In genomic region chr2:224984641-224985040, GRCh38 we compare ENCODE assay signal across 10 cellular contexts. TPM values are rescaled to one million over a fixed set of nuclear protein-coding genes. Genes with fewer than 3 reads are reported as not detected.
DNase-seq lines count a peak whose midpoint lies in the region; ATAC-seq lines count a peak whose summit lies in the region.
"Had no signal": no experiment of that assay in that cellular context is flagged by ENCODE, and none has a peak within 500 bp of the region (broad histone marks: within the 10 kb centered on the region; RNA-seq: fewer than 3 reads in every experiment).

No MANE protein-coding gene starts in this region.

- H3K4me3 ChIP-seq in SJCRH30: no peak overlapping the region

- H3K27ac Mint-ChIP-seq in activated CD8-positive, alpha-beta memory T cell treated with anti-CD3 and anti-CD28 coated beads, Interleukin-2, amount 10 ng/mL, durations not matched to agents 7 days and 5 days: peak overlapping the region; percentile 90

- no peaks in the 10 kb centered on the region for H3K36me3 ChIP-seq in SJCRH30

- peak; percentile 50 for DNase-seq in activated CD8-positive, alpha-beta memory T cell treated with anti-CD3 and anti-CD28 coated beads, Interleukin-2, amount 10 ng/mL, durations not matched to agents 7 days and 5 days
- no peak for DNase-seq in activated CD8-positive, alpha-beta memory T cell treated with anti-CD3 and anti-CD28 coated beads, Interleukin-2, amount 50 U/mL, for 48 hours
- peak; percentile 16 for DNase-seq in SK-N-DZ (ENCODE audit: low spot score)
- DNase-seq in foreskin melanocyte: peak; percentile 35
- no peak for DNase-seq in substantia nigra (lab: John Stamatoyannopoulos, UW)
- no peak for DNase-seq in KBM-7
- DNase-seq in SJCRH30: no peak
- no peak for DNase-seq in NCI-H1694 (lab: John Stamatoyannopoulos, UW)
- DNase-seq: erythroblast, NCI-H524 treated with DMSO at 0.1 percent for 48 hours had no signal

- H3K27me3 Mint-ChIP-seq in activated CD8-positive, alpha-beta memory T cell treated with anti-CD3 and anti-CD28 coated beads, Interleukin-2, amount 10 ng/mL, durations not matched to agents 7 days and 5 days: no peaks in the 10 kb centered on the region

- H3K27ac ChIP-seq in substantia nigra (ENCODE audit: low read depth, low read length, poor library complexity, severe bottlenecking) (peak overlapping the region; percentile 79), SJCRH30 (no peak overlapping the region)

- peak overlapping the region; percentile 62 for H3K4me3 Mint-ChIP-seq in activated CD8-positive, alpha-beta memory T cell treated with anti-CD3 and anti-CD28 coated beads, Interleukin-2, amount 10 ng/mL, durations not matched to agents 7 days and 5 days

- no peaks in the 10 kb centered on the region for H3K27me3 ChIP-seq in SJCRH30

- in situ Hi-C loops in KBM-7 (cut with MboI; ENCODE audit: low pct_unique_long_range_greater_than_20kb, low sequenced_read_pairs): no loop called here

- H3K36me3 Mint-ChIP-seq in activated CD8-positive, alpha-beta memory T cell treated with anti-CD3 and anti-CD28 coated beads, Interleukin-2, amount 10 ng/mL, durations not matched to agents 7 days and 5 days: peaks cover 44% of the 10 kb centered on the region

- CTCF ChIA-PET in activated CD8-positive, alpha-beta memory T cell treated with anti-CD3 and anti-CD28 coated beads, Interleukin-2, amount 10 ng/mL, durations not matched to agents 7 days and 5 days (lab: Charles Lee): interaction anchor here (0.7 to 0.9 kb wide), 2 partner anchors 16 to 38 kb away, joined by 3 to 4 read pairs; no protein-coding TSS in a partner anchor

- no peaks in the 10 kb centered on the region for H3K9me3 Mint-ChIP-seq in activated CD8-positive, alpha-beta memory T cell treated with anti-CD3 and anti-CD28 coated beads, Interleukin-2, amount 10 ng/mL, durations not matched to agents 7 days and 5 days (ENCODE audit: low read depth)

- no peaks in the 10 kb centered on the region for H3K9me3 ChIP-seq in SJCRH30 (replicated peaks)

- peaks cover 77% of the 10 kb centered on the region for H3K4me1 Mint-ChIP-seq in activated CD8-positive, alpha-beta memory T cell treated with anti-CD3 and anti-CD28 coated beads, Interleukin-2, amount 10 ng/mL, durations not matched to agents 7 days and 5 days

- no peaks in the 10 kb centered on the region; the same call in 1 of the 2 replicates for H3K4me1 ChIP-seq in SJCRH30

- ATAC-seq in activated CD8-positive, alpha-beta memory T cell treated with anti-CD3 and anti-CD28 coated beads, Interleukin-2, amount 10 ng/mL, durations not matched to agents 7 days and 5 days: peak; percentile 69

RNA-seq across cellular contexts. Expression of gene DOCK10, which starts 57.6 kb away (rescaled TPM):
- 100 to 1,000 TPM; 251 to 271 TPM for total RNA-seq in activated CD8-positive, alpha-beta memory T cell treated with anti-CD3 and anti-CD28 coated beads, Interleukin-2, amount 10 ng/mL, durations not matched to agents 7 days and 5 days
- 7.9 and 11.6 TPM in 2 replicates for polyA plus RNA-seq in SK-N-DZ (2014; cell fraction: cytosol; rRNA removed)
- 5.7 and 8.7 TPM in 2 replicates for polyA plus RNA-seq in SK-N-DZ (2014; cell fraction: nucleus; rRNA removed)
- total RNA-seq in SJCRH30 (2014; rRNA removed; shearing (Covaris generic)): 12.3 and 15.3 TPM in 2 replicates

Comparison
In these comparisons a context has a peak if more than half of its experiments do, and no peak if none do; other contexts are left out.
1. DNase-seq: peak in activated CD8-positive, alpha-beta memory T cell treated with anti-CD3 and anti-CD28 coated beads, Interleukin-2, amount 10 ng/mL, durations not matched to agents 7 days and 5 days (single experiment), SK-N-DZ (single experiment) and foreskin melanocyte (single experiment); none in activated CD8-positive, alpha-beta memory T cell treated with anti-CD3 and anti-CD28 coated beads, Interleukin-2, amount 50 U/mL, for 48 hours (single experiment), substantia nigra (0 of 49), KBM-7 (single experiment), SJCRH30 (0 of 2) and NCI-H1694 (single experiment).
2. RNA of gene DOCK10, which starts 57.6 kb away (total RNA-seq): 251 to 271 TPM in activated CD8-positive, alpha-beta memory T cell treated with anti-CD3 and anti-CD28 coated beads, Interleukin-2, amount 10 ng/mL, durations not matched to agents 7 days and 5 days; 12.3 to 15.3 TPM in SJCRH30; every median in the first group is over 10 times any median in the second.